In the genomic region with DNA sequence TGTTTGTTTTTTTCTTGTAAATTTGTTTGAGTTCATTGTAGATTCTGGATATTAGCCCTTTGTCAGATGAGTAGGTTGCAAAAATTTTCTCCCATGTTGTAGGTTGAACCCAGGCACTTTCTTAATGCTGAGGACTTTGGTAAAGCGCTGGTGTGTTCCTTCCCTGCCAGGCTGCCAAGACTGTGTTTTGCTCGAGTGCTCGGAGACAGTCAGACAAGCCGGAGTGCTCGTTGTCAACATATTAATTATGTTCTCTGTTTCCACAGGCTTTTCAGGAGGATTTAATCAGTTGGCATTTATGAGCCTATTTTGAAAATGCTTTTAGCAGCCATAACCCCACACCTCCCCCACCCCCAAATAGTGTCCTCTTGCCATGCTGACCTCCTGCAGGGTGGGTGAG, we compare ENCODE assay signal across 13 cellular contexts.
"Had no signal": no experiment of that assay in that cellular context is flagged by ENCODE, and none has a peak within 500 bp of the region (broad histone marks: within the 10 kb centered on the region; RNA-seq: fewer than 3 reads in every experiment).

No MANE protein-coding gene starts in this region.

- H3K36me3 Mint-ChIP-seq: natural killer cell treated with Interleukin-12 subunit alpha and Interleukin-12 subunit beta and Interleukin-15 and Interleukin-18, amount 100 ng/mL, for 72 hours had no signal

- H3K9me3 ChIP-seq: body of pancreas, psoas muscle, testis had no signal

- H3K4me3 ChIP-seq: body of pancreas, psoas muscle, testis had no signal

- H3K27ac ChIP-seq: body of pancreas, psoas muscle, testis had no signal

- FAIRE-seq: islet of Langerhans had no signal

- H3K9me3 Mint-ChIP-seq: activated CD4-positive, alpha-beta T cell treated with anti-CD3 and anti-CD28 coated beads, Interleukin-2, amount 10 ng/mL, durations not matched to agents 7 days and 5 days; activated naive CD4-positive, alpha-beta T cell treated with anti-CD3 and anti-CD28 coated beads, Interleukin-2, amount 50 U/mL, for 24 hours; natural killer cell treated with Interleukin-12 subunit alpha and Interleukin-12 subunit beta and Interleukin-15 and Interleukin-18, amount 100 ng/mL, for 72 hours; stimulated activated naive CD8-positive, alpha-beta T cell treated with anti-CD3 and anti-CD28 coated beads, Interleukin-15, Interleukin-2, amounts not matched to agents 100 ng/mL and 50 ng/mL, for 24 hours had no signal

- DNase-seq: activated CD4-positive, alpha-beta T cell treated with anti-CD3 and anti-CD28 coated beads, Interleukin-2, amount 10 ng/mL, durations not matched to agents 7 days and 5 days; activated CD8-positive, alpha-beta memory T cell treated with anti-CD3 and anti-CD28 coated beads for 24 hours; activated T-cell treated with anti-CD3 and anti-CD28 coated beads for 4 hours; body of pancreas; cerebellar nuclear complex; nucleus accumbens; psoas muscle; stimulated activated CD4-positive, alpha-beta T cell treated with anti-CD3 and anti-CD28 coated beads, Interleukin-12 subunit alpha, Interleukin-12 subunit beta, amount 100 ng/mL, for 4 hours; testis had no signal

- H3K27me3 ChIP-seq: body of pancreas, testis had no signal

- H3K27ac Mint-ChIP-seq: activated CD4-positive, alpha-beta T cell treated with anti-CD3 and anti-CD28 coated beads, Interleukin-2, amount 10 ng/mL, durations not matched to agents 7 days and 5 days; activated naive CD4-positive, alpha-beta T cell treated with anti-CD3 and anti-CD28 coated beads, Interleukin-2, amount 50 U/mL, for 24 hours; natural killer cell treated with Interleukin-12 subunit alpha and Interleukin-12 subunit beta and Interleukin-15 and Interleukin-18, amount 100 ng/mL, for 72 hours; stimulated activated naive CD8-positive, alpha-beta T cell treated with anti-CD3 and anti-CD28 coated beads, Interleukin-15, Interleukin-2, amounts not matched to agents 100 ng/mL and 50 ng/mL, for 24 hours had no signal

- ATAC-seq: body of pancreas, psoas muscle had no signal

- H3K4me3 Mint-ChIP-seq: activated CD4-positive, alpha-beta T cell treated with anti-CD3 and anti-CD28 coated beads, Interleukin-2, amount 10 ng/mL, durations not matched to agents 7 days and 5 days; activated naive CD4-positive, alpha-beta T cell treated with anti-CD3 and anti-CD28 coated beads, Interleukin-2, amount 50 U/mL, for 24 hours; natural killer cell treated with Interleukin-12 subunit alpha and Interleukin-12 subunit beta and Interleukin-15 and Interleukin-18, amount 100 ng/mL, for 72 hours; stimulated activated naive CD8-positive, alpha-beta T cell treated with anti-CD3 and anti-CD28 coated beads, Interleukin-15, Interleukin-2, amounts not matched to agents 100 ng/mL and 50 ng/mL, for 24 hours had no signal
